ENCODE assay signal across 1 cellular context in the genomic region with DNA sequence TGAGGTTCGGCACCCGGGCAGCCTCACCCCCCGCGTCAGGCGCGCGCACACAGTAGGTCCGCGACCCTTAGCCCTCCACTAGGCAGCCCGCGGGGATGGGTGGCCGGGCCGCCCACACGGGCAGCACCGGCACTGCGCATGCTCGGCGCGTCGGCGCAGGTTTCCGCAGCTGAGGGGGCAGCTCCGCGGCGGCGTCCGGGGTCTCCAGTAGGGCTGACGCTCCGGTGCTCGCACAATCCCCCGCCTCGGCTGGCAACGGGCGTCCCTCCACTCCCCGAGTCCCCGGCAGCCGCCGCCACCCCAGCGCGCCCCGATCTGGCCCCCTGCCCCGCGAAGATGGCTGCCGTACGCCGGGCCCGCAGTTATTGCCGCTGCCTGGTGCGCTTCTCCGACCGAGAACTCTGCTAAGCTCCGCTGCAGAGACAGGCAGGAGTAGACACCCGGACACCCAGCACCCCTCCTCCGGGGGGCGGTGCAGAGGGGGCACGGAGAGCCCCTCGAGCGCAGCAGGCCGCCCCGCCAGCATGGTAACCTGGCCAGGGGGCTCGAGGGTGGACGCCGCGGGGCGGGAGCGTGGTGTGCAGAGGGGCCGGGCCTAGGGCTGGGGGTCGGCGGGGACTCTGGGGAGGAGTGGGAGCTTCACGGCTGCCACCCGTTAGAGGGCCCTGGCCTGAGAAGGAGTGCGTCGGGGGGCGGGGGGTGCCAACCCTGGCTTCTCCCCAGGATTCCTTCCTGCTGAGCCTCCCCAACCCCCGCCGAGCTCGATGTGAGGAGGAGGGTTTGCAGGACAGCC.
TF ChIP-seq lines count a peak whose summit lies in the region.

A gene (plus strand): TSS at position 139 of the 793 bp plus-strand sequence. CDS start 386 bp downstream, at position 525.

TF ChIP-seq in K562, 482 proteins besides CTCF, POLR2A, EP300 and RAD21 (continued from another document and continues in another):
- TF ChIP-seq RB1 (IDR thresholded peaks at IDR 0.05; ENCODE audit: low read depth) = peak; percentile 23; the same call in 1 of the 2 replicates
- no peak for TF ChIP-seq ZNF174 (CRISPR knock-in tag; IDR thresholded peaks at IDR 0.05)
- no peak for TF ChIP-seq ZNF24 (IDR thresholded peaks at IDR 0.05)
- 0 out of 2 replicates have a peak, but pooled peaks have one; percentile 20 for TF ChIP-seq FOXP1 (CRISPR knock-in tag; IDR thresholded peaks at IDR 0.05)
- TF ChIP-seq, protein P1, sequence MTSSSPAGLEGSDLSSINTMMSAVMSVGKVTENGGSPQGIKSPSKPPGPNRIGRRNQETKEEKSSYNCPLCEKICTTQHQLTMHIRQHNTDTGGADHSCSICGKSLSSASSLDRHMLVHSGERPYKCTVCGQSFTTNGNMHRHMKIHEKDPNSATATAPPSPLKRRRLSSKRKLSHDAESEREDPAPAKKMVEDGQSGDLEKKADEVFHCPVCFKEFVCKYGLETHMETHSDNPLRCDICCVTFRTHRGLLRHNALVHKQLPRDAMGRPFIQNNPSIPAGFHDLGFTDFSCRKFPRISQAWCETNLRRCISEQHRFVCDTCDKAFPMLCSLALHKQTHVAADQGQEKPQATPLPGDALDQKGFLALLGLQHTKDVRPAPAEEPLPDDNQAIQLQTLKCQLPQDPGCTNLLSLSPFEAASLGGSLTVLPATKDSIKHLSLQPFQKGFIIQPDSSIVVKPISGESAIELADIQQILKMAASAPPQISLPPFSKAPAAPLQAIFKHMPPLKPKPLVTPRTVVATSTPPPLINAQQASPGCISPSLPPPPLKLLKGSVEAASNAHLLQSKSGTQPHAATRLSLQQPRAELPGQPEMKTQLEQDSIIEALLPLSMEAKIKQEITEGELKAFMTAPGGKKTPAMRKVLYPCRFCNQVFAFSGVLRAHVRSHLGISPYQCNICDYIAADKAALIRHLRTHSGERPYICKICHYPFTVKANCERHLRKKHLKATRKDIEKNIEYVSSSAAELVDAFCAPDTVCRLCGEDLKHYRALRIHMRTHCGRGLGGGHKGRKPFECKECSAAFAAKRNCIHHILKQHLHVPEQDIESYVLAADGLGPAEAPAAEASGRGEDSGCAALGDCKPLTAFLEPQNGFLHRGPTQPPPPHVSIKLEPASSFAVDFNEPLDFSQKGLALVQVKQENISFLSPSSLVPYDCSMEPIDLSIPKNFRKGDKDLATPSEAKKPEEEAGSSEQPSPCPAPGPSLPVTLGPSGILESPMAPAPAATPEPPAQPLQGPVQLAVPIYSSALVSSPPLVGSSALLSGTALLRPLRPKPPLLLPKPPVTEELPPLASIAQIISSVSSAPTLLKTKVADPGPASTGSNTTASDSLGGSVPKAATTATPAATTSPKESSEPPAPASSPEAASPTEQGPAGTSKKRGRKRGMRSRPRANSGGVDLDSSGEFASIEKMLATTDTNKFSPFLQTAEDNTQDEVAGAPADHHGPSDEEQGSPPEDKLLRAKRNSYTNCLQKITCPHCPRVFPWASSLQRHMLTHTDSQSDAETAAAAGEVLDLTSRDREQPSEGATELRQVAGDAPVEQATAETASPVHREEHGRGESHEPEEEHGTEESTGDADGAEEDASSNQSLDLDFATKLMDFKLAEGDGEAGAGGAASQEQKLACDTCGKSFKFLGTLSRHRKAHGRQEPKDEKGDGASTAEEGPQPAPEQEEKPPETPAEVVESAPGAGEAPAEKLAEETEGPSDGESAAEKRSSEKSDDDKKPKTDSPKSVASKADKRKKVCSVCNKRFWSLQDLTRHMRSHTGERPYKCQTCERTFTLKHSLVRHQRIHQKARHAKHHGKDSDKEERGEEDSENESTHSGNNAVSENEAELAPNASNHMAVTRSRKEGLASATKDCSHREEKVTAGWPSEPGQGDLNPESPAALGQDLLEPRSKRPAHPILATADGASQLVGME (CRISPR knock-in tag; IDR thresholded peaks at IDR 0.05) = peak; percentile 83; the same call in 1 of the 2 replicates
- TF ChIP-seq, protein P2, sequence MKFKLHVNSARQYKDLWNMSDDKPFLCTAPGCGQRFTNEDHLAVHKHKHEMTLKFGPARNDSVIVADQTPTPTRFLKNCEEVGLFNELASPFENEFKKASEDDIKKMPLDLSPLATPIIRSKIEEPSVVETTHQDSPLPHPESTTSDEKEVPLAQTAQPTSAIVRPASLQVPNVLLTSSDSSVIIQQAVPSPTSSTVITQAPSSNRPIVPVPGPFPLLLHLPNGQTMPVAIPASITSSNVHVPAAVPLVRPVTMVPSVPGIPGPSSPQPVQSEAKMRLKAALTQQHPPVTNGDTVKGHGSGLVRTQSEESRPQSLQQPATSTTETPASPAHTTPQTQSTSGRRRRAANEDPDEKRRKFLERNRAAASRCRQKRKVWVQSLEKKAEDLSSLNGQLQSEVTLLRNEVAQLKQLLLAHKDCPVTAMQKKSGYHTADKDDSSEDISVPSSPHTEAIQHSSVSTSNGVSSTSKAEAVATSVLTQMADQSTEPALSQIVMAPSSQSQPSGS (CRISPR knock-in tag; IDR thresholded peaks at IDR 0.05) = no peak
- TF ChIP-seq RBM17 (IDR thresholded peaks at IDR 0.05; ENCODE audit: borderline replicate concordance, low read depth, low read length) = no peak
- TF ChIP-seq ZNF239 (CRISPR knock-in tag; IDR thresholded peaks at IDR 0.05) = no peak
- TF ChIP-seq JUND (IDR thresholded peaks at IDR 0.05; ENCODE audit: borderline replicate concordance, low read depth, low read length) = peak; percentile 26; the same call in 1 of the 2 replicates
- TF ChIP-seq JUND (tag; IDR thresholded peaks at IDR 0.05; ENCODE audit: borderline replicate concordance, low read depth, low read length) = no peak; the same call in 2 of the 3 replicates
- TF ChIP-seq HLTF (IDR thresholded peaks at IDR 0.05) = no peak
- TF ChIP-seq, protein P3, sequence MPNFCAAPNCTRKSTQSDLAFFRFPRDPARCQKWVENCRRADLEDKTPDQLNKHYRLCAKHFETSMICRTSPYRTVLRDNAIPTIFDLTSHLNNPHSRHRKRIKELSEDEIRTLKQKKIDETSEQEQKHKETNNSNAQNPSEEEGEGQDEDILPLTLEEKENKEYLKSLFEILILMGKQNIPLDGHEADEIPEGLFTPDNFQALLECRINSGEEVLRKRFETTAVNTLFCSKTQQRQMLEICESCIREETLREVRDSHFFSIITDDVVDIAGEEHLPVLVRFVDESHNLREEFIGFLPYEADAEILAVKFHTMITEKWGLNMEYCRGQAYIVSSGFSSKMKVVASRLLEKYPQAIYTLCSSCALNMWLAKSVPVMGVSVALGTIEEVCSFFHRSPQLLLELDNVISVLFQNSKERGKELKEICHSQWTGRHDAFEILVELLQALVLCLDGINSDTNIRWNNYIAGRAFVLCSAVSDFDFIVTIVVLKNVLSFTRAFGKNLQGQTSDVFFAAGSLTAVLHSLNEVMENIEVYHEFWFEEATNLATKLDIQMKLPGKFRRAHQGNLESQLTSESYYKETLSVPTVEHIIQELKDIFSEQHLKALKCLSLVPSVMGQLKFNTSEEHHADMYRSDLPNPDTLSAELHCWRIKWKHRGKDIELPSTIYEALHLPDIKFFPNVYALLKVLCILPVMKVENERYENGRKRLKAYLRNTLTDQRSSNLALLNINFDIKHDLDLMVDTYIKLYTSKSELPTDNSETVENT (CRISPR knock-in tag; IDR thresholded peaks at IDR 0.05) = 0 out of 2 replicates have a peak, but pooled peaks have one; percentile 54
- TF ChIP-seq, protein P4, sequence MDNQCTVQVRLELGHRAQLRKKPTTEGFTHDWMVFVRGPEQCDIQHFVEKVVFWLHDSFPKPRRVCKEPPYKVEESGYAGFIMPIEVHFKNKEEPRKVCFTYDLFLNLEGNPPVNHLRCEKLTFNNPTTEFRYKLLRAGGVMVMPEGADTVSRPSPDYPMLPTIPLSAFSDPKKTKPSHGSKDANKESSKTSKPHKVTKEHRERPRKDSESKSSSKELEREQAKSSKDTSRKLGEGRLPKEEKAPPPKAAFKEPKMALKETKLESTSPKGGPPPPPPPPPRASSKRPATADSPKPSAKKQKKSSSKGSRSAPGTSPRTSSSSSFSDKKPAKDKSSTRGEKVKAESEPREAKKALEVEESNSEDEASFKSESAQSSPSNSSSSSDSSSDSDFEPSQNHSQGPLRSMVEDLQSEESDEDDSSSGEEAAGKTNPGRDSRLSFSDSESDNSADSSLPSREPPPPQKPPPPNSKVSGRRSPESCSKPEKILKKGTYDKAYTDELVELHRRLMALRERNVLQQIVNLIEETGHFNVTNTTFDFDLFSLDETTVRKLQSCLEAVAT (IDR thresholded peaks at IDR 0.05) = no peak
- peak; percentile 38 for TF ChIP-seq HNRNPLL (IDR thresholded peaks at IDR 0.05; ENCODE audit: low read depth, low read length, poor library complexity, severe bottlenecking)
- TF ChIP-seq PHF8 (IDR thresholded peaks at IDR 0.05; ENCODE audit: borderline replicate concordance, low read length) = peak; percentile 68; the same call in 1 of the 2 replicates
- no peak for TF ChIP-seq MCM7 (IDR thresholded peaks at IDR 0.05)
- TF ChIP-seq, protein P5, sequence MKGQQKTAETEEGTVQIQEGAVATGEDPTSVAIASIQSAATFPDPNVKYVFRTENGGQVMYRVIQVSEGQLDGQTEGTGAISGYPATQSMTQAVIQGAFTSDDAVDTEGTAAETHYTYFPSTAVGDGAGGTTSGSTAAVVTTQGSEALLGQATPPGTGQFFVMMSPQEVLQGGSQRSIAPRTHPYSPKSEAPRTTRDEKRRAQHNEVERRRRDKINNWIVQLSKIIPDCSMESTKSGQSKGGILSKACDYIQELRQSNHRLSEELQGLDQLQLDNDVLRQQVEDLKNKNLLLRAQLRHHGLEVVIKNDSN (CRISPR knock-in tag; IDR thresholded peaks at IDR 0.05) = no peak
- TF ChIP-seq, protein P6, sequence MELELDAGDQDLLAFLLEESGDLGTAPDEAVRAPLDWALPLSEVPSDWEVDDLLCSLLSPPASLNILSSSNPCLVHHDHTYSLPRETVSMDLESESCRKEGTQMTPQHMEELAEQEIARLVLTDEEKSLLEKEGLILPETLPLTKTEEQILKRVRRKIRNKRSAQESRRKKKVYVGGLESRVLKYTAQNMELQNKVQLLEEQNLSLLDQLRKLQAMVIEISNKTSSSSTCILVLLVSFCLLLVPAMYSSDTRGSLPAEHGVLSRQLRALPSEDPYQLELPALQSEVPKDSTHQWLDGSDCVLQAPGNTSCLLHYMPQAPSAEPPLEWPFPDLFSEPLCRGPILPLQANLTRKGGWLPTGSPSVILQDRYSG (tag; conservative IDR thresholded peaks at IDR 0.05; ENCODE audit: low read depth) = 0 out of 2 replicates have a peak, but pooled peaks have one; percentile 19
- TF ChIP-seq CBX3 (IDR thresholded peaks at IDR 0.05; ENCODE audit: borderline replicate concordance in 1 of 2, low read length in 2 of 2) = no peak
- TF ChIP-seq, protein P7, sequence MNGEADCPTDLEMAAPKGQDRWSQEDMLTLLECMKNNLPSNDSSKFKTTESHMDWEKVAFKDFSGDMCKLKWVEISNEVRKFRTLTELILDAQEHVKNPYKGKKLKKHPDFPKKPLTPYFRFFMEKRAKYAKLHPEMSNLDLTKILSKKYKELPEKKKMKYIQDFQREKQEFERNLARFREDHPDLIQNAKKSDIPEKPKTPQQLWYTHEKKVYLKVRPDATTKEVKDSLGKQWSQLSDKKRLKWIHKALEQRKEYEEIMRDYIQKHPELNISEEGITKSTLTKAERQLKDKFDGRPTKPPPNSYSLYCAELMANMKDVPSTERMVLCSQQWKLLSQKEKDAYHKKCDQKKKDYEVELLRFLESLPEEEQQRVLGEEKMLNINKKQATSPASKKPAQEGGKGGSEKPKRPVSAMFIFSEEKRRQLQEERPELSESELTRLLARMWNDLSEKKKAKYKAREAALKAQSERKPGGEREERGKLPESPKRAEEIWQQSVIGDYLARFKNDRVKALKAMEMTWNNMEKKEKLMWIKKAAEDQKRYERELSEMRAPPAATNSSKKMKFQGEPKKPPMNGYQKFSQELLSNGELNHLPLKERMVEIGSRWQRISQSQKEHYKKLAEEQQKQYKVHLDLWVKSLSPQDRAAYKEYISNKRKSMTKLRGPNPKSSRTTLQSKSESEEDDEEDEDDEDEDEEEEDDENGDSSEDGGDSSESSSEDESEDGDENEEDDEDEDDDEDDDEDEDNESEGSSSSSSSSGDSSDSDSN (IDR thresholded peaks at IDR 0.05; ENCODE audit: borderline replicate concordance in 1 of 2, low read depth in 2 of 2, low read length in 2 of 2) = peak in 1 of 2 experiments; percentile 29; a peak in 1 of 4 replicates
- no peak for TF ChIP-seq NBN (IDR thresholded peaks at IDR 0.05; ENCODE audit: low read depth)
- TF ChIP-seq SAFB (IDR thresholded peaks at IDR 0.05; ENCODE audit: borderline replicate concordance, low read depth, low read length) = 0 out of 2 replicates have a peak, but pooled peaks have one; percentile 28
- TF ChIP-seq CTBP1 (IDR thresholded peaks at IDR 0.05; ENCODE audit: borderline replicate concordance) = no peak
- TF ChIP-seq, protein P8, sequence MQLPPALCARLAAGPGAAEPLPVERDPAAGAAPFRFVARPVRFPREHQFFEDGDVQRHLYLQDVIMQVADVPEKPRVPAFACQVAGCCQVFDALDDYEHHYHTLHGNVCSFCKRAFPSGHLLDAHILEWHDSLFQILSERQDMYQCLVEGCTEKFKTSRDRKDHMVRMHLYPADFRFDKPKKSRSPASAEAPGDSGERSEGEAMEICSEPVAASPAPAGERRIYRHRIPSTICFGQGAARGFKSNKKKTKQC (CRISPR knock-in tag; IDR thresholded peaks at IDR 0.05) = no peak
- peak; percentile 81 for TF ChIP-seq RBFOX2 (IDR thresholded peaks at IDR 0.05; ENCODE audit: low read depth, low read length)
- TF ChIP-seq NFRKB (IDR thresholded peaks at IDR 0.05; ENCODE audit: low read depth) = 0 out of 2 replicates have a peak, but pooled peaks have one; percentile 34
- TF ChIP-seq SPI1 (IDR thresholded peaks at IDR 0.05; ENCODE audit: borderline replicate concordance, low read depth, low read length) = no peak
- TF ChIP-seq ARID1B (IDR thresholded peaks at IDR 0.05) = no peak
- TF ChIP-seq, protein P9, sequence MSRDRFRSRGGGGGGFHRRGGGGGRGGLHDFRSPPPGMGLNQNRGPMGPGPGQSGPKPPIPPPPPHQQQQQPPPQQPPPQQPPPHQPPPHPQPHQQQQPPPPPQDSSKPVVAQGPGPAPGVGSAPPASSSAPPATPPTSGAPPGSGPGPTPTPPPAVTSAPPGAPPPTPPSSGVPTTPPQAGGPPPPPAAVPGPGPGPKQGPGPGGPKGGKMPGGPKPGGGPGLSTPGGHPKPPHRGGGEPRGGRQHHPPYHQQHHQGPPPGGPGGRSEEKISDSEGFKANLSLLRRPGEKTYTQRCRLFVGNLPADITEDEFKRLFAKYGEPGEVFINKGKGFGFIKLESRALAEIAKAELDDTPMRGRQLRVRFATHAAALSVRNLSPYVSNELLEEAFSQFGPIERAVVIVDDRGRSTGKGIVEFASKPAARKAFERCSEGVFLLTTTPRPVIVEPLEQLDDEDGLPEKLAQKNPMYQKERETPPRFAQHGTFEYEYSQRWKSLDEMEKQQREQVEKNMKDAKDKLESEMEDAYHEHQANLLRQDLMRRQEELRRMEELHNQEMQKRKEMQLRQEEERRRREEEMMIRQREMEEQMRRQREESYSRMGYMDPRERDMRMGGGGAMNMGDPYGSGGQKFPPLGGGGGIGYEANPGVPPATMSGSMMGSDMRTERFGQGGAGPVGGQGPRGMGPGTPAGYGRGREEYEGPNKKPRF (IDR thresholded peaks at IDR 0.05; ENCODE audit: low read depth, low read length) = no peak
- TF ChIP-seq HMG20B (CRISPR knock-in tag; IDR thresholded peaks at IDR 0.05) = no peak
- no peak for TF ChIP-seq TCF7L2 (IDR thresholded peaks at IDR 0.05; ENCODE audit: low read depth, low read length)
- peak in 1 of 2 experiments; percentile 53; a peak in 3 of 4 replicates for TF ChIP-seq MAZ (CRISPR knock-in tag; conservative IDR thresholded peaks at IDR 0.05 in 1 of 2, IDR thresholded peaks at IDR 0.05 in 1 of 2)
- TF ChIP-seq SAP30 (IDR thresholded peaks at IDR 0.05; ENCODE audit: borderline replicate concordance, insufficient read depth, low read depth, low read length, poor library complexity, severe bottlenecking) = peak; percentile 25
- no peak for TF ChIP-seq TAF9B (IDR thresholded peaks at IDR 0.05; ENCODE audit: partially characterized antibody)
